ENCODE assay signal across 8 cellular contexts in the genomic region with DNA sequence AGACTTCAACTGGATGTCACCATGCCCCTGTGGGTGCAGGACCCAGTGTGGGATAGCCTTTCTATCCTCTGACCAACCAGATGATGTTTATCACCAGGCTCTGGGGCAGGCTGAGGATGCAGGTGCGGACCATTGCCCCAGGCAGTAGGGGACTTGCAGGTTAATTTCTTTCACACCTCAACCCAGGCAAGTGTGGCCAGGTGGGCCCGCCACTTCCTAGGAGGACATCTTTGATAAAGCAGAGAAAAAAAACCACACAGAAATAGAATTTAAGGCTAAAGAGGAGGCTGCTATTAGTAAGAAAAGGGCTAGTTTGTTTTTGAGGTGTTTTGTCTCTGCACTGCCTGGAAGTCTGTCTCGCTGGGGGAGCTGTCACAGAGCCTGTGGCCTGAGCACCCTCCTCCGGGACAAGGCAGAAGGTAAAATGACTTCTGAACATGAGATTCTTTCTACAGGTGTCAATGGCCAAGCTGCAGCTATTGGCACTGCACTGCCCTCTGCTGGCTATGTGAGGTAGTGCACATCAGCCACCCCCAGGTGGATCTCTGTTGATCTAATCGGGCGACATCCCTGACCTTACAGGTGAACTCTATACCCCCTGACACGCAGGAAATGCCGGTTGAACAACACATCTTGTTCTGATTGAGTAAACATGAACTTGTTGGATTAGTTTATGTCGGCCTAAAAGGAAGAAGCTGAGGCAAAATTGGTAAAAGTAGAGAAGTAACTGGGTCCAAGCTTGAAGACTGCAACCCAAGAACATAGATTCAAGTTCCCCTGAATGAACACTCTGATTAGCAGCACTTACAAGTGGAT. TPM values are rescaled to one million over a fixed set of nuclear protein-coding genes. Genes with fewer than 3 reads are reported as not detected.
DNase-seq lines count a peak whose midpoint lies in the region; ATAC-seq, FAIRE-seq and TF ChIP-seq lines count a peak whose summit lies in the region.

No MANE protein-coding gene starts in this region.

- H3K36me3 Mint-ChIP-seq in MCF 10A (ENCODE audit: insufficient read depth, unreplicated experiment) = peaks cover 35% of the 10 kb centered on the region

- H3K27ac Mint-ChIP-seq in MCF 10A (ENCODE audit: low read depth, unreplicated experiment) = no peak overlapping the region

- H3K4me1 ChIP-seq in kidney (ENCODE audit: control insufficient read depth in 1 of 2, insufficient read depth in 1 of 2, low read depth in 1 of 2, low read length in 2 of 2) = no peaks in the 10 kb centered on the region

- peaks cover 4 to 7% of the 10 kb centered on the region in 2 donors for H3K36me3 ChIP-seq in kidney (ENCODE audit: control insufficient read depth in 1 of 2, insufficient read depth in 2 of 2, low read length in 2 of 2)

- no peak overlapping the region for H3K27ac ChIP-seq in kidney (ENCODE audit: low read depth in 2 of 2, low read length in 2 of 2)

- ATAC-seq in HG02642 (IDR thresholded peaks at IDR 0.05; ENCODE audit: poor library complexity, unreplicated experiment) = peak; percentile 88

- POLR2A ChIA-PET in MCF 10A (lab: Yijun Ruan, JAX) = interaction anchor here (0.5 to 3.2 kb wide), 10 partner anchors 18 to 1742 kb away, joined by 3 to 18 read pairs (median 4); a partner anchor contains a TSS

- BruUV-seq in MCF 10A (replicated peaks; lab: Mats Ljungman, UMichigan) = TSS peak; percentile 8

- H3K27me3 Mint-ChIP-seq in MCF 10A (ENCODE audit: insufficient read depth, unreplicated experiment) = no peaks in the 10 kb centered on the region

- no peaks in the 10 kb centered on the region for H3K9me3 ChIP-seq in kidney (ENCODE audit: control insufficient read depth in 1 of 2, low read length in 2 of 2)

- FAIRE-seq in kidney (lab: Jason Lieb, UNC) = no peak

- CTCF ChIA-PET in MCF 10A (lab: Yijun Ruan, JAX) = interaction anchor here (0.6 to 16.0 kb wide), 54 partner anchors 10 to 844 kb away, joined by 3 to 314 read pairs (median 6); a partner anchor contains a TSS

- H3K4me1 Mint-ChIP-seq in MCF 10A (ENCODE audit: insufficient read depth, unreplicated experiment) = peaks cover 22% of the 10 kb centered on the region

- TF ChIP-seq CTCF in MCF 10A (IDR thresholded peaks at IDR 0.05; ENCODE audit: unreplicated experiment) = peak; percentile 97
- peak; percentile 99 for TF ChIP-seq CTCF in kidney (IDR thresholded peaks at IDR 0.05; ENCODE audit: borderline replicate concordance, extremely low read depth, insufficient read depth)

- no peaks in the 10 kb centered on the region for H3K9me3 Mint-ChIP-seq in MCF 10A (ENCODE audit: unreplicated experiment)

- intact Hi-C loops in MCF 10A (cut with micrococcal nuclease) = loop anchor here (1.0 to 2.0 kb wide), 5 partner anchors 44 to 165 kb away; a partner anchor contains a TSS
- intact Hi-C loops in kidney (cut with DNase I) = loop anchor here (10.0 kb wide), 2 partner anchors 115 to 165 kb away; a partner anchor contains a TSS

- no peak overlapping the region for H3K9ac ChIP-seq in kidney (ENCODE audit: low read length in 2 of 2)

- no peak overlapping the region for H3K4me3 Mint-ChIP-seq in MCF 10A (ENCODE audit: unreplicated experiment)

- no peak overlapping the region for H3K4me3 ChIP-seq in kidney (ENCODE audit: low read length in 2 of 2)

- DNase-seq in NK-92 treated with Interleukin-12 subunit alpha and Interleukin-12 subunit beta, amount 100 ng/mL, for 24 hours (lab: John Stamatoyannopoulos, UW) = peak; percentile 60
- no peak for DNase-seq in NK-92 (lab: John Stamatoyannopoulos, UW; ENCODE audit: unreplicated experiment)
- DNase-seq in NCI-H1105 (lab: John Stamatoyannopoulos, UW) = peak; percentile 53
- DNase-seq in UCSD-AML1 (lab: John Stamatoyannopoulos, UW; ENCODE audit: unreplicated experiment) = peak; percentile 42
- DNase-seq in MCF 10A (ENCODE audit: unreplicated experiment) = peak; percentile 78
- DNase-seq in kidney = peak; percentile 85
- DNase-seq in stimulated activated CD4-positive, alpha-beta T cell treated with anti-CD3 and anti-CD28 coated beads, Interleukin-4, amount 100 ng/mL, for 1 hour = peak; percentile 89

RNA-seq across cellular contexts. Expression of a gene that starts 21.0 kb away (rescaled TPM):
- total RNA-seq in MCF 10A (2022) (602 and 797 TPM in 2 replicates), kidney (76.1 TPM)
- 36.4 TPM for polyA plus RNA-seq in kidney (ENCODE audit: insufficient read depth, low read depth, low replicate concordance)
